ENCODE assay signal across 21 cellular contexts in genomic region chr15:53458736-53459135, GRCh38.
"Had no signal": no experiment of that assay in that cellular context is flagged by ENCODE, and none has a peak within 500 bp of the region (broad histone marks: within the 10 kb centered on the region; RNA-seq: fewer than 3 reads in every experiment).

No MANE protein-coding gene starts in this region.

- DNase-seq: IMR-90, Karpas-422, KG1, MG63, NCI-H1092, NCI-H1105 treated with DMSO at 0.1 percent for 48 hours, NCI-H1417 treated with DMSO at 0.1 percent for 48 hours, NCI-H146, NCI-H1694 treated with DMSO at 0.1 percent for 48 hours, NCI-H1930, NCI-H2081, NCI-H2107, NCI-H2227 treated with DMSO at 0.1 percent for 48 hours, NCI-H526, NCI-H82, Right ventricle myocardium superior, RPMI8226, SIG-M5 had no signal

- FAIRE-seq: RCC 7860 had no signal

- H3K4me3 ChIP-seq: MG63, SJSA1, SK-N-MC had no signal

- H3K27me3 ChIP-seq: SJSA1 had no signal

- H3K27ac ChIP-seq: SJSA1, SK-N-MC had no signal

- H3K4me1 ChIP-seq: SJSA1 had no signal

- H3K36me3 ChIP-seq: MG63, SJSA1 had no signal

- H3K9me3 ChIP-seq: MG63, SJSA1 had no signal
